13 cellular contexts compared by ENCODE assay signal in the genomic region with DNA sequence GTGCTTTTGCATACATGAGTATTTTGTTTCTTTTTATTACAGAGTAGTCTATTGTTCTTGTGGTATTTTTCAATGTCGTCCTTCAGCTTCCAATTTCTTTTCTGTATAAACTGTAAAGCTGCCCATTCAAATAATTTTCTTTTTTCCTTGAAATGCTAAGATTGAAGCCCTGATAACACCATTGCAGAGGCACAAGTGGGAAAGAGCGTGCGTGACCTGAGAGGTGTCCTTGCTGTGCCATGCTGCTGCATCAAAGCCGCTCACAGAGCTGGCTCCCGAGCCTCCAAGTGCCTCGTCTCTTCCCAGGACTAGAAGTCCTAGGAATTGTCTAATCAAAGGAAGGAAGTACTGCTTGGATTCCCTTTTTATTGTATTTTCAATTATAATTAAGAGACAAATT.
A peak's percentile ranks its signal among the peaks of the same experiment; 100 is the strongest.
DNase-seq lines count a peak whose midpoint lies in the region; ATAC-seq and TF ChIP-seq lines count a peak whose summit lies in the region.
"Had no signal": no experiment of that assay in that cellular context is flagged by ENCODE, and none has a peak within 500 bp of the region (broad histone marks: within the 10 kb centered on the region; RNA-seq: fewer than 3 reads in every experiment).

No MANE protein-coding gene starts in this region.

- H3K4me1 ChIP-seq in left ventricle myocardium inferior (no peaks in the 10 kb centered on the region), right cardiac atrium (ENCODE audit: control insufficient read depth, insufficient read depth, low read length) (peaks cover 3% of the 10 kb centered on the region)
- H3K4me1 ChIP-seq: BLaER1 treated with 17β-estradiol and CSF1 and Interleukin-3, amounts not matched to agents 10 nM and 100 nM had no signal

- H3K27me3 Mint-ChIP-seq in neural crest cell (ENCODE audit: low read depth) = no peaks in the 10 kb centered on the region
- H3K27me3 Mint-ChIP-seq in activated CD8-positive, alpha-beta memory T cell treated with anti-CD3 and anti-CD28 coated beads, Interleukin-2, amount 10 ng/mL, durations not matched to agents 7 days and 5 days = peaks cover 27% of the 10 kb centered on the region
- H3K27me3 Mint-ChIP-seq: CD4-positive, CD25-positive, alpha-beta regulatory T cell had no signal

- intact Hi-C loops in left ventricle myocardium inferior (cut with micrococcal nuclease) (no loop called here), right cardiac atrium (cut with DNase I) (no loop called here)

- H3K9me3 ChIP-seq in left ventricle myocardium inferior (replicated peaks) = peaks cover 13% of the 10 kb centered on the region
- no peaks in the 10 kb centered on the region for H3K9me3 ChIP-seq in right cardiac atrium (ENCODE audit: control insufficient read depth, low read length)

- TF ChIP-seq CTCF in left ventricle myocardium inferior (IDR thresholded peaks at IDR 0.05; ENCODE audit: borderline replicate concordance) (no peak), neural crest cell (conservative IDR thresholded peaks at IDR 0.05) (no peak)

- peaks cover 31% of the 10 kb centered on the region for H3K4me1 Mint-ChIP-seq in neural crest cell
- H3K4me1 Mint-ChIP-seq in activated CD8-positive, alpha-beta memory T cell treated with anti-CD3 and anti-CD28 coated beads, Interleukin-2, amount 10 ng/mL, durations not matched to agents 7 days and 5 days = no peaks in the 10 kb centered on the region
- H3K4me1 Mint-ChIP-seq: CD4-positive, CD25-positive, alpha-beta regulatory T cell had no signal

- no peaks in the 10 kb centered on the region for H3K36me3 ChIP-seq in left ventricle myocardium inferior
- H3K36me3 ChIP-seq: BLaER1 treated with 17β-estradiol and CSF1 and Interleukin-3, amounts not matched to agents 10 nM and 100 nM had no signal

- 81% methylated on average over 6 of the region's 6 CpGs for WGBS in right cardiac atrium

- peaks cover 4% of the 10 kb centered on the region for H3K9me3 Mint-ChIP-seq in neural crest cell
- H3K9me3 Mint-ChIP-seq in activated CD8-positive, alpha-beta memory T cell treated with anti-CD3 and anti-CD28 coated beads, Interleukin-2, amount 10 ng/mL, durations not matched to agents 7 days and 5 days (ENCODE audit: low read depth) = peaks cover 2% of the 10 kb centered on the region

- H3K36me3 Mint-ChIP-seq in neural crest cell (ENCODE audit: low read depth) = peaks cover 2% of the 10 kb centered on the region
- no peaks in the 10 kb centered on the region for H3K36me3 Mint-ChIP-seq in activated CD8-positive, alpha-beta memory T cell treated with anti-CD3 and anti-CD28 coated beads, Interleukin-2, amount 10 ng/mL, durations not matched to agents 7 days and 5 days
- H3K36me3 Mint-ChIP-seq: CD4-positive, CD25-positive, alpha-beta regulatory T cell had no signal

- CTCF ChIA-PET in activated CD8-positive, alpha-beta memory T cell treated with anti-CD3 and anti-CD28 coated beads, Interleukin-2, amount 10 ng/mL, durations not matched to agents 7 days and 5 days (lab: Charles Lee) = no interaction called here

- H3K4me3 ChIP-seq in left ventricle myocardium inferior (no peak overlapping the region), right cardiac atrium (ENCODE audit: low read length) (no peak overlapping the region)
- H3K4me3 ChIP-seq: BLaER1 treated with 17β-estradiol and CSF1 and Interleukin-3, amounts not matched to agents 10 nM and 100 nM; GM23338 had no signal

- H3K27ac Mint-ChIP-seq in neural crest cell (ENCODE audit: unreplicated experiment) = peak overlapping the region; percentile 44
- no peak overlapping the region for H3K27ac Mint-ChIP-seq in activated CD8-positive, alpha-beta memory T cell treated with anti-CD3 and anti-CD28 coated beads, Interleukin-2, amount 10 ng/mL, durations not matched to agents 7 days and 5 days
- H3K27ac Mint-ChIP-seq: CD4-positive, CD25-positive, alpha-beta regulatory T cell; GM23338; H9 had no signal

- no peak overlapping the region for H3K4me3 Mint-ChIP-seq in neural crest cell
- no peak overlapping the region for H3K4me3 Mint-ChIP-seq in activated CD8-positive, alpha-beta memory T cell treated with anti-CD3 and anti-CD28 coated beads, Interleukin-2, amount 10 ng/mL, durations not matched to agents 7 days and 5 days
- H3K4me3 Mint-ChIP-seq: CD4-positive, CD25-positive, alpha-beta regulatory T cell; GM23338; H9 had no signal

- no peak for ATAC-seq in right cardiac atrium
- no peak for ATAC-seq in activated CD8-positive, alpha-beta memory T cell treated with anti-CD3 and anti-CD28 coated beads, Interleukin-2, amount 10 ng/mL, durations not matched to agents 7 days and 5 days
- ATAC-seq: GM23338, HepG2 had no signal

- DNase-seq in left ventricle myocardium inferior = no peak
- DNase-seq in right cardiac atrium = no peak
- peak; percentile 31 for DNase-seq in ecto neural progenitor cell (ENCODE audit: low spot score)
- no peak for DNase-seq in neural crest cell (ENCODE audit: low read depth, low spot score)
- DNase-seq in NOMO-1 treated with DMSO at 0.1 percent for 48 hours (lab: John Stamatoyannopoulos, UW; ENCODE audit: unreplicated experiment) = no peak
- DNase-seq in activated CD8-positive, alpha-beta memory T cell treated with anti-CD3 and anti-CD28 coated beads, Interleukin-2, amount 10 ng/mL, durations not matched to agents 7 days and 5 days = no peak
- no peak for DNase-seq in H4 (ENCODE audit: low spot score)
- DNase-seq: ACHN; CD4-positive, CD25-positive, alpha-beta regulatory T cell; H9 had no signal

- H3K27ac ChIP-seq in left ventricle myocardium inferior (replicated peaks) (peak overlapping the region; percentile 27), right cardiac atrium (ENCODE audit: low read length) (no peak overlapping the region)
- H3K27ac ChIP-seq: BLaER1 treated with 17β-estradiol and CSF1 and Interleukin-3, amounts not matched to agents 10 nM and 100 nM had no signal

- H3K27me3 ChIP-seq in left ventricle myocardium inferior (ENCODE audit: low read depth) (no peaks in the 10 kb centered on the region), right cardiac atrium (ENCODE audit: control insufficient read depth, insufficient read depth) (no peaks in the 10 kb centered on the region)
- H3K27me3 ChIP-seq: BLaER1 treated with 17β-estradiol and CSF1 and Interleukin-3, amounts not matched to agents 10 nM and 100 nM had no signal
